11 cellular contexts compared by ENCODE assay signal in the genomic region with DNA sequence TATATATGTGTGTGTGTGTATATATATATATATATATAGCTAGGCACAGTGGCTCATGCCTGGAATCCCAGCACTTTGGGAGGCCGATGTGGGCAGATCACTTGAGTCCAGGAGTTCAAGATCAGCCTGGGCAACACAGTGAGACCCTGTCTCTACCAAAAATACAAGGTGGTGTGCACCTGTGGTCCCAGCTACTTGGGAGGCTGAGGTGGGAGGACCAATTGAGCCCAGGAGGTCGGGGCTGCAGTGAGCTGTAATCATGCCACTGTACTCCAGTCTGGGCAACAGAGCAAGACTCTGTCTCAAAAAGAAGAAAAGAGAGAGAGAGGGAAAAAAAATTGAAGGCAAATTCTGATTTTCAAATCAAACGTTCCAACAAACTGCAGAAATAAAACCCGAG. TPM values are rescaled to one million over a fixed set of nuclear protein-coding genes. Genes with fewer than 3 reads are reported as not detected.
A peak's percentile ranks its signal among the peaks of the same experiment; 100 is the strongest.
DNase-seq lines count a peak whose midpoint lies in the region; ATAC-seq and TF ChIP-seq lines count a peak whose summit lies in the region.
"Not testable (repeated sequence)": the region's sequence is repeated elsewhere in the genome, so short reads cannot be mapped to it uniquely, and the experiment has no call there.
"Had no signal": no experiment of that assay in that cellular context is flagged by ENCODE, and none has a peak within 500 bp of the region (broad histone marks: within the 10 kb centered on the region; RNA-seq: fewer than 3 reads in every experiment).

No MANE protein-coding gene starts in this region.

- H3K27me3 ChIP-seq in CD4-positive, alpha-beta T cell (ENCODE audit: control insufficient read depth, insufficient read depth, low read length); RWPE2 (ENCODE audit: insufficient read depth, poor library complexity, severe bottlenecking); fibroblast of lung (ENCODE audit: control insufficient read depth, insufficient read depth, low read length); mesenchymal stem cell (ENCODE audit: control insufficient read depth in 1 of 2, insufficient read depth in 1 of 2, low read length in 2 of 2); smooth muscle cell (ENCODE audit: low read depth): not testable (repeated sequence)

- H3K27ac Mint-ChIP-seq in CD4-positive, alpha-beta T cell: peak overlapping the region; percentile 63
- peak overlapping the region; percentile 53 for H3K27ac Mint-ChIP-seq in activated CD8-positive, alpha-beta memory T cell treated with anti-CD3 and anti-CD28 coated beads, Interleukin-2, amount 10 ng/mL, durations not matched to agents 7 days and 5 days
- H3K27ac Mint-ChIP-seq in MCF 10A (ENCODE audit: low read depth, unreplicated experiment): peak overlapping the region; percentile 66

- not testable (repeated sequence) for H4K8ac ChIP-seq in mesenchymal stem cell (ENCODE audit: low read length)

- H2AK5ac ChIP-seq in mesenchymal stem cell (ENCODE audit: low read length, severe bottlenecking): not testable (repeated sequence)

- BruUV-seq in MCF 10A (replicated peaks; lab: Mats Ljungman, UMichigan): not testable (repeated sequence)

- H3K4me1 Mint-ChIP-seq in CD4-positive, alpha-beta T cell (ENCODE audit: low read depth): peaks cover 39% of the 10 kb centered on the region
- peaks cover 57% of the 10 kb centered on the region for H3K4me1 Mint-ChIP-seq in activated CD8-positive, alpha-beta memory T cell treated with anti-CD3 and anti-CD28 coated beads, Interleukin-2, amount 10 ng/mL, durations not matched to agents 7 days and 5 days
- H3K4me1 Mint-ChIP-seq in MCF 10A (ENCODE audit: insufficient read depth, unreplicated experiment): peaks cover 19% of the 10 kb centered on the region

- H3K4me3 Mint-ChIP-seq in CD4-positive, alpha-beta T cell; activated CD8-positive, alpha-beta memory T cell treated with anti-CD3 and anti-CD28 coated beads, Interleukin-2, amount 10 ng/mL, durations not matched to agents 7 days and 5 days; MCF 10A (ENCODE audit: unreplicated experiment): not testable (repeated sequence)

- DNase-seq in CD4-positive, alpha-beta T cell; RWPE2 (ENCODE audit: low spot score); activated CD8-positive, alpha-beta memory T cell treated with anti-CD3 and anti-CD28 coated beads, Interleukin-2, amount 10 ng/mL, durations not matched to agents 7 days and 5 days; MCF 10A (ENCODE audit: unreplicated experiment); fibroblast of lung (ENCODE audit: low read depth in 2 of 2); mesenchymal stem cell; smooth muscle cell (lab: John Stamatoyannopoulos, UW; ENCODE audit: unreplicated experiment): not testable (repeated sequence)

- H3K4ac ChIP-seq in mesenchymal stem cell (ENCODE audit: low read depth in 1 of 2, low read length in 2 of 2): not testable (repeated sequence)

- H3F3A ChIP-seq in smooth muscle cell (ENCODE audit: low read depth): peaks cover 63% of the 10 kb centered on the region

- H4K20me1 ChIP-seq in fibroblast of lung (ENCODE audit: control insufficient read depth, extremely low read depth, insufficient read depth, low read length); smooth muscle cell (ENCODE audit: low read depth): not testable (repeated sequence)

- not testable (repeated sequence) for ATAC-seq in CD4-positive, alpha-beta T cell (ENCODE audit: poor library complexity); RWPE2 (ENCODE audit: low read depth); activated CD8-positive, alpha-beta memory T cell treated with anti-CD3 and anti-CD28 coated beads, Interleukin-2, amount 10 ng/mL, durations not matched to agents 7 days and 5 days

- CTCF ChIA-PET in CD4-positive, alpha-beta T cell (lab: Charles Lee); activated CD8-positive, alpha-beta memory T cell treated with anti-CD3 and anti-CD28 coated beads, Interleukin-2, amount 10 ng/mL, durations not matched to agents 7 days and 5 days (lab: Charles Lee): not testable (repeated sequence)
- CTCF ChIA-PET in MCF 10A (lab: Yijun Ruan, JAX): interaction anchor here (0.8 kb wide), 1 partner anchor 250 kb away, joined by 3 read pairs; no protein-coding TSS in a partner anchor

- H4K91ac ChIP-seq in mesenchymal stem cell (ENCODE audit: low read length): not testable (repeated sequence)

- H3K79me1 ChIP-seq in mesenchymal stem cell (replicated peaks; ENCODE audit: low read length, poor library complexity, severe bottlenecking): not testable (repeated sequence)

- WGBS in mesenchymal stem cell: 91% methylated on average over 4 of the region's 4 CpGs
- 97% methylated on average over 4 of the region's 4 CpGs for WGBS in smooth muscle cell (ENCODE audit: low lambda C conversion rate)

- not testable (repeated sequence) for TF ChIP-seq CTCF in CD4-positive, alpha-beta T cell (IDR thresholded peaks at IDR 0.05); RWPE2 (IDR thresholded peaks at IDR 0.05; ENCODE audit: poor library complexity, severe bottlenecking); MCF 10A (IDR thresholded peaks at IDR 0.05; ENCODE audit: unreplicated experiment); fibroblast of lung (conservative IDR thresholded peaks at IDR 0.05 in 1 of 2, IDR thresholded peaks at IDR 0.05 in 1 of 2; ENCODE audit: low read depth in 1 of 2, low read length in 2 of 2); smooth muscle cell (IDR thresholded peaks at IDR 0.05; ENCODE audit: borderline replicate concordance, insufficient read depth, poor library complexity, severe bottlenecking)

- POLR2A ChIA-PET in CD4-positive, alpha-beta T cell (lab: Charles Lee); MCF 10A (lab: Yijun Ruan, JAX): not testable (repeated sequence)

- H2BK5ac ChIP-seq in mesenchymal stem cell (ENCODE audit: low read depth, low read length, poor library complexity, severe bottlenecking): not testable (repeated sequence)

- H2AFZ ChIP-seq in fibroblast of lung (ENCODE audit: low read length); mesenchymal stem cell (ENCODE audit: low read depth, low read length); smooth muscle cell (ENCODE audit: low read depth): not testable (repeated sequence)

- H3K9me3 Mint-ChIP-seq in CD4-positive, alpha-beta T cell; activated CD8-positive, alpha-beta memory T cell treated with anti-CD3 and anti-CD28 coated beads, Interleukin-2, amount 10 ng/mL, durations not matched to agents 7 days and 5 days (ENCODE audit: low read depth); MCF 10A (ENCODE audit: unreplicated experiment): not testable (repeated sequence)

- H3K79me2 ChIP-seq in fibroblast of lung (ENCODE audit: control insufficient read depth, insufficient read depth, low read length) (peaks cover 76% of the 10 kb centered on the region), smooth muscle cell (ENCODE audit: low read depth) (peaks cover 51% of the 10 kb centered on the region)

- H3K4me3 ChIP-seq in RWPE2 (ENCODE audit: severe bottlenecking); fibroblast of lung (replicated peaks in 1 of 4; ENCODE audit: control extremely low read depth in 1 of 4, insufficient read depth in 1 of 4, low read depth in 3 of 4, low read length in 4 of 4); mesenchymal stem cell (ENCODE audit: insufficient read depth in 1 of 2, low read depth in 1 of 2, low read length in 2 of 2); smooth muscle cell: not testable (repeated sequence)

- H2BK15ac ChIP-seq in mesenchymal stem cell (ENCODE audit: low read depth, poor library complexity, severe bottlenecking): not testable (repeated sequence)

- not testable (repeated sequence) for H3K4me2 ChIP-seq in fibroblast of lung (ENCODE audit: extremely low read depth, insufficient read depth, low read length); mesenchymal stem cell (ENCODE audit: low read length, poor library complexity, severe bottlenecking); smooth muscle cell

- H3K9ac ChIP-seq in fibroblast of lung (ENCODE audit: insufficient read depth, low read length); mesenchymal stem cell (ENCODE audit: low read length): not testable (repeated sequence)
- H3K9ac ChIP-seq in smooth muscle cell (ENCODE audit: low read depth): peak overlapping the region; percentile 94

- peak overlapping the region in 1 of 2 experiments; percentile 47 for H3K18ac ChIP-seq in mesenchymal stem cell (ENCODE audit: low read depth in 1 of 2, low read length in 2 of 2)

- H3K27me3 Mint-ChIP-seq in CD4-positive, alpha-beta T cell; activated CD8-positive, alpha-beta memory T cell treated with anti-CD3 and anti-CD28 coated beads, Interleukin-2, amount 10 ng/mL, durations not matched to agents 7 days and 5 days; MCF 10A (ENCODE audit: insufficient read depth, unreplicated experiment): not testable (repeated sequence)

- intact Hi-C loops in CD4-positive, alpha-beta T cell (cut with DNase I, micrococcal nuclease); MCF 10A (cut with micrococcal nuclease): not testable (repeated sequence)

- H2BK120ac ChIP-seq in mesenchymal stem cell (ENCODE audit: low read depth, low read length): peak overlapping the region; percentile 15

- H2BK12ac ChIP-seq in mesenchymal stem cell (ENCODE audit: low read length in 2 of 2): not testable (repeated sequence)

- not testable (repeated sequence) for H3K27ac ChIP-seq in CD4-positive, alpha-beta T cell (ENCODE audit: low read depth, low read length); mesenchymal stem cell (ENCODE audit: low read length, poor library complexity, severe bottlenecking)
- H3K27ac ChIP-seq in RWPE2 (ENCODE audit: poor library complexity, severe bottlenecking): peak overlapping the region; percentile 98
- H3K27ac ChIP-seq in fibroblast of lung (ENCODE audit: insufficient read depth, low read length): peak overlapping the region; percentile 51
- peak overlapping the region; percentile 99 for H3K27ac ChIP-seq in smooth muscle cell (ENCODE audit: low read depth)

- H3K14ac ChIP-seq in mesenchymal stem cell (ENCODE audit: low read length in 2 of 2): not testable (repeated sequence)

- not testable (repeated sequence) for H3K9me3 ChIP-seq in CD4-positive, alpha-beta T cell (ENCODE audit: control insufficient read depth, low read length); RWPE2 (ENCODE audit: severe bottlenecking); fibroblast of lung (ENCODE audit: control insufficient read depth, insufficient read depth, low read depth, low read length); mesenchymal stem cell (ENCODE audit: control insufficient read depth, low read length); smooth muscle cell (replicated peaks; ENCODE audit: low read depth)

- peaks cover 47% of the 10 kb centered on the region for H3K4me1 ChIP-seq in RWPE2 (ENCODE audit: insufficient read depth, poor library complexity, severe bottlenecking)
- peaks cover 40% of the 10 kb centered on the region for H3K4me1 ChIP-seq in fibroblast of lung (ENCODE audit: control insufficient read depth, extremely low read depth, insufficient read depth, low read length)
- peaks cover 22% of the 10 kb centered on the region for H3K4me1 ChIP-seq in mesenchymal stem cell (ENCODE audit: control insufficient read depth, insufficient read depth, low read depth, low read length)
- H3K4me1 ChIP-seq in smooth muscle cell (ENCODE audit: low read depth): peaks cover 36% of the 10 kb centered on the region

- H3K36me3 ChIP-seq in RWPE2 (ENCODE audit: low read depth) (peaks cover 89% of the 10 kb centered on the region), fibroblast of lung (ENCODE audit: control insufficient read depth, insufficient read depth, low read length) (peaks cover 20% of the 10 kb centered on the region), mesenchymal stem cell (ENCODE audit: control insufficient read depth in 1 of 2, insufficient read depth in 2 of 2, low read depth in 1 of 2, low read length in 2 of 2) (peaks cover 45 to 55% of the 10 kb centered on the region in 2 experiments)
- not testable (repeated sequence) for H3K36me3 ChIP-seq in smooth muscle cell (ENCODE audit: low read depth)

- not testable (repeated sequence) for H3K23ac ChIP-seq in mesenchymal stem cell (ENCODE audit: low read length in 2 of 2)

- peaks cover 32% of the 10 kb centered on the region for H3K36me3 Mint-ChIP-seq in CD4-positive, alpha-beta T cell (ENCODE audit: low read depth)
- peaks cover 49% of the 10 kb centered on the region for H3K36me3 Mint-ChIP-seq in activated CD8-positive, alpha-beta memory T cell treated with anti-CD3 and anti-CD28 coated beads, Interleukin-2, amount 10 ng/mL, durations not matched to agents 7 days and 5 days
- peaks cover 51% of the 10 kb centered on the region for H3K36me3 Mint-ChIP-seq in MCF 10A (ENCODE audit: insufficient read depth, unreplicated experiment)

RNA-seq across cellular contexts. Expression of a gene that starts 15.6 kb away (rescaled TPM):
- 10 to 100 TPM; 21.1 to 24.2 TPM for total RNA-seq in CD4-positive, alpha-beta T cell
- total RNA-seq in activated CD8-positive, alpha-beta memory T cell treated with anti-CD3 and anti-CD28 coated beads, Interleukin-2, amount 10 ng/mL, durations not matched to agents 7 days and 5 days: 10 to 100 TPM; 66.9 to 73.9 TPM
- total RNA-seq in MCF 10A (2022) (33.4 and 41.4 TPM in 2 replicates), fibroblast of lung (14.4 and 24.9 TPM in 2 replicates), smooth muscle cell (15.2 and 17.2 TPM in 2 replicates)
- polyA plus RNA-seq in fibroblast of lung (22.1 and 31.9 TPM in 2 replicates), smooth muscle cell (22.0 and 24.7 TPM in 2 replicates)
- polyA plus RNA-seq in fibroblast of lung (2012): 21.3 and 23.4 TPM in 2 replicates
- polyA minus RNA-seq in fibroblast of lung (ENCODE audit: low replicate concordance): 66.6 and 95.5 TPM in 2 replicates
- polyA plus RNA-seq in mesenchymal stem cell (2013, experiment 1 of 2): 42.7 TPM
- 38.8 TPM for polyA plus RNA-seq in mesenchymal stem cell (2013, experiment 2 of 2)

RNA-seq across cellular contexts. Expression of a gene that starts 38.1 kb away (rescaled TPM):
- total RNA-seq in CD4-positive, alpha-beta T cell: not detected
- total RNA-seq in activated CD8-positive, alpha-beta memory T cell treated with anti-CD3 and anti-CD28 coated beads, Interleukin-2, amount 10 ng/mL, durations not matched to agents 7 days and 5 days: not detected
- total RNA-seq in MCF 10A (2022) (not detected in 2 replicates), fibroblast of lung (not detected in 2 replicates), smooth muscle cell (not detected in 2 replicates)
- polyA plus RNA-seq in fibroblast of lung (not detected in 2 replicates), smooth muscle cell (not detected in 2 replicates)
- polyA plus RNA-seq in fibroblast of lung (2012): not detected in 2 replicates
- polyA minus RNA-seq in fibroblast of lung (ENCODE audit: low replicate concordance): not detected in 2 replicates
- polyA plus RNA-seq in mesenchymal stem cell (2013, experiment 1 of 2): not detected
- polyA plus RNA-seq in mesenchymal stem cell (2013, experiment 2 of 2): not detected
- total RNA-seq: CD8-positive, alpha-beta memory T cell; GM12878; RPMI7951 had no signal
- polyA plus RNA-seq: CD8-positive, alpha-beta memory T cell; IgD-negative memory B cell had no signal
